8 cellular contexts compared by ENCODE assay signal in genomic region chr2:234288974-234289455, GRCh38.
DNase-seq lines count a peak whose midpoint lies in the region; ATAC-seq and TF ChIP-seq lines count a peak whose summit lies in the region.

No MANE protein-coding gene starts in this region.

- intact Hi-C loops in CD14-positive monocyte (cut with micrococcal nuclease) (loop anchor here (5.0 to 10.0 kb wide), 2 partner anchors 86 to 213 kb away; no protein-coding TSS in a partner anchor), Panc1 (cut with micrococcal nuclease; ENCODE audit: unreplicated experiment) (no loop called here)

- no peak overlapping the region for H3K4me3 ChIP-seq in Panc1 (ENCODE audit: low read depth in 2 of 2, low read length in 2 of 2)

- peaks cover 49% of the 10 kb centered on the region for H3K4me1 Mint-ChIP-seq in CD14-positive monocyte

- peaks cover 3 to 11% (median 5%) of the 10 kb centered on the region in 3 donors for H3K27me3 Mint-ChIP-seq in CD14-positive monocyte (ENCODE audit: low read depth in 3 of 3)

- TF ChIP-seq CTCF in CD14-positive monocyte (IDR thresholded peaks at IDR 0.05) (peak; percentile 91), Panc1 (IDR thresholded peaks at IDR 0.05) (peak; percentile 88)

- peaks cover 4 to 7% of the 10 kb centered on the region in 2 donors for H3K36me3 Mint-ChIP-seq in CD14-positive monocyte

- H3K27ac Mint-ChIP-seq in CD14-positive monocyte, result peak overlapping the region in 6 of 7 donors; percentile 80 to 98 (median 95)

- peak; percentile 85 for DNase-seq in CD14-positive monocyte (ENCODE audit: low spot score)
- peak; percentile 34 for DNase-seq in HK-2 (ENCODE audit: unreplicated experiment)
- DNase-seq in Panc1 (ENCODE audit: low read depth, low spot score), result no peak
- DNase-seq in activated effector memory CD4-positive, alpha-beta T cell treated with anti-CD3 and anti-CD28 coated beads, Interleukin-2, amount 50 U/mL, for 16 hours, result peak; percentile 89
- DNase-seq in glomerular visceral epithelial cell (ENCODE audit: extremely low spot score), result peak; percentile 41
- peak; percentile 56 for DNase-seq in renal cortical epithelial cell (ENCODE audit: low read depth)

- peaks cover 12% of the 10 kb centered on the region for H3K4me1 ChIP-seq in Panc1 (ENCODE audit: control insufficient read depth, insufficient read depth, low read length)

- no peaks in the 10 kb centered on the region for H3K27me3 ChIP-seq in Panc1 (ENCODE audit: control insufficient read depth, insufficient read depth, low read length)

- POLR2A ChIA-PET in Panc1 (lab: Charles Lee), result no interaction called here

- BruUV-seq in Panc1 (replicated peaks; lab: Mats Ljungman, UMichigan), result no TSS peak

- H3K36me3 ChIP-seq in Panc1 (ENCODE audit: control insufficient read depth, insufficient read depth, low read length), result no peaks in the 10 kb centered on the region

- CTCF ChIA-PET in Panc1 (lab: Charles Lee), result interaction anchor here (1.0 kb wide), 1 partner anchor 15 kb away, joined by 12 read pairs; no protein-coding TSS in a partner anchor

- peaks cover 0 to 21% (median 4%) of the 10 kb centered on the region in 7 donors for H3K9me3 Mint-ChIP-seq in CD14-positive monocyte

- in situ Hi-C loops in Panc1 (cut with HindIII; ENCODE audit: low pct_unique_long_range_greater_than_20kb, low sequenced_read_pairs), result no loop called here

- peak overlapping the region in 1 of 2 donors; percentile 51 for H3K4me3 Mint-ChIP-seq in CD14-positive monocyte

- H3K27ac ChIP-seq in Panc1 (ENCODE audit: low read length), result peak overlapping the region; percentile 85

- no peaks in the 10 kb centered on the region for H3K9me3 ChIP-seq in Panc1 (ENCODE audit: control insufficient read depth, insufficient read depth, low read depth, low read length)

- ATAC-seq in Panc1 (peak; percentile 54; the same call in 1 of the 2 replicates), HG02938 (IDR thresholded peaks at IDR 0.05; ENCODE audit: unreplicated experiment) (no peak), GM21737 (IDR thresholded peaks at IDR 0.05; ENCODE audit: unreplicated experiment) (no peak)
